Comparison of ENCODE assay signal across 1 cellular context in genomic region chr19:3691372-3691716, GRCh38.
TF ChIP-seq lines count a peak whose summit lies in the region.

No MANE protein-coding gene starts in this region.

TF ChIP-seq in IMR-90, 13 proteins besides CTCF, POLR2A, EP300 and RAD21 (continued from another document):
- TF ChIP-seq ELK1 (IDR thresholded peaks at IDR 0.05; ENCODE audit: borderline replicate concordance, low read depth, low read length), result no peak
